Comparison of ENCODE assay signal across 8 cellular contexts in the genomic region with DNA sequence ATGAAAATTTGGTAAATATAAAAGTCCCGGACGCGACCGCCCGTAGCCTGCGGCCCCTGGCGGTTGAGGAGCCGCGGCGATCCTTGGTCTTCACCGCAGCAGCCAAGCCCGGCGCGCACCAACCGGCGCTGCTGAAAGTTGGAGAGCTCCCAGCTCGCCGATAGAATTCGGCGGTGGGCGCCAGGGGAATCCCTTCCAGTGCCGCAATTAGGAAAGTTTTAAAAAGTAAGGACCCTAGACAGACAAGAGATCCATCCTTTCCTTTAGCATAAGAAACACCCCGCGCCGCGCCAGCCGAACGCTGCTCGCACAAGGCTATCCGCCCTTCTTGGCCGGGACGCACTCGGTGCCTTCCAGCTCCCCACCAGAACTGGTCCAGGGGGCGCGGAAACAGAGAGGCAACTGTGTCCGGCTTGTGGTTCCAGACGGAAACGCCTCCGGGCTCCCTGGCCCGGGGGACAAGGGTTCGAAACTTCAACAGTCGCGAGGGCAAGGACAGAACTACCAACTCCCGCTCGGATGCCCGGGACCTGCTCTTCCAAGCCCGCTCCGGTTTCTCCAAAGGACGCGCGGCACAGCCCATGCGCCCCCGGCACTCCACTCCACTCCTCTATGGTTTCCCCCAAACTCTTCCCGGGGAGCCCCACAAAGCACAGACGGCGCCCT. TPM values are rescaled to one million over a fixed set of nuclear protein-coding genes. Genes with fewer than 3 reads are reported as not detected.
DNase-seq lines count a peak whose midpoint lies in the region; ATAC-seq and TF ChIP-seq lines count a peak whose summit lies in the region.

No MANE protein-coding gene starts in this region.

- no peak overlapping the region for H3K27ac Mint-ChIP-seq in activated B cell treated with CpG ODN at 0.5 μM for 24 hours
- H3K27ac Mint-ChIP-seq in natural killer cell, result no peak overlapping the region

- no peaks in the 10 kb centered on the region for H3K9me3 Mint-ChIP-seq in activated B cell treated with CpG ODN at 0.5 μM for 24 hours
- peaks cover 0 to 3% of the 10 kb centered on the region in 2 donors for H3K9me3 Mint-ChIP-seq in natural killer cell

- intact Hi-C loops in activated B cell treated with CpG ODN at 0.5 μM for 24 hours (cut with micrococcal nuclease), result loop anchor here (2.0 to 5.0 kb wide), 5 partner anchors 240 to 1772 kb away; a partner anchor contains a TSS
- intact Hi-C loops in natural killer cell (cut with micrococcal nuclease), result no loop called here

- peaks cover 35% of the 10 kb centered on the region for H3K27me3 Mint-ChIP-seq in activated B cell treated with CpG ODN at 0.5 μM for 24 hours
- H3K27me3 Mint-ChIP-seq in natural killer cell (ENCODE audit: low read depth in 2 of 2), result peaks cover 50 to 59% of the 10 kb centered on the region in 2 donors

- no peak for TF ChIP-seq CTCF in activated B cell treated with CpG ODN at 0.5 μM for 24 hours (IDR thresholded peaks at IDR 0.05)
- TF ChIP-seq CTCF in fibroblast of the aortic adventitia (IDR thresholded peaks at IDR 0.05; ENCODE audit: insufficient read depth, low read length), result peak; percentile 74
- no peak for TF ChIP-seq CTCF in natural killer cell (IDR thresholded peaks at IDR 0.05)

- H3K36me3 Mint-ChIP-seq in activated B cell treated with CpG ODN at 0.5 μM for 24 hours (ENCODE audit: low read depth), result no peaks in the 10 kb centered on the region
- H3K36me3 Mint-ChIP-seq in natural killer cell, result no peaks in the 10 kb centered on the region

- CTCF ChIA-PET in activated B cell treated with CpG ODN at 0.5 μM for 24 hours (lab: Charles Lee), result no interaction called here

- POLR2A ChIA-PET in activated B cell treated with CpG ODN at 0.5 μM for 24 hours (lab: Charles Lee), result no interaction called here

- no peak for ATAC-seq in activated CD4-positive, CD25-positive, alpha-beta regulatory T cell treated with anti-CD3 and anti-CD28 coated beads, Interleukin-2, amount 50 U/mL, for 24 hours
- ATAC-seq in HG03103 (IDR thresholded peaks at IDR 0.05; ENCODE audit: low read depth, unreplicated experiment) (peak; percentile 26), activated B cell treated with CpG ODN at 0.5 μM for 24 hours (ENCODE audit: low read depth) (no peak), natural killer cell (no peak), HG02884 (IDR thresholded peaks at IDR 0.05; ENCODE audit: unreplicated experiment) (no peak)

- DNase-seq in activated CD4-positive, CD25-positive, alpha-beta regulatory T cell treated with anti-CD3 and anti-CD28 coated beads, Interleukin-2, amount 50 U/mL, for 72 hours, result peak; percentile 31
- DNase-seq in activated B cell treated with CpG ODN at 0.5 μM for 24 hours, result peak; percentile 16
- DNase-seq in fibroblast of the aortic adventitia (ENCODE audit: low read depth), result peak; percentile 66
- DNase-seq in natural killer cell, result no peak
- DNase-seq in NCI-H1092 (lab: John Stamatoyannopoulos, UW), result no peak

- peak overlapping the region; percentile 76 for H3K4me3 Mint-ChIP-seq in activated B cell treated with CpG ODN at 0.5 μM for 24 hours
- H3K4me3 Mint-ChIP-seq in natural killer cell, result peak overlapping the region; percentile 69

- peak overlapping the region; percentile 74 for H3K4me3 ChIP-seq in fibroblast of the aortic adventitia (ENCODE audit: low read depth, low read length)

- H3K4me1 Mint-ChIP-seq in activated B cell treated with CpG ODN at 0.5 μM for 24 hours (peaks cover 19% of the 10 kb centered on the region), natural killer cell (peaks cover 0 to 13% of the 10 kb centered on the region in 2 donors)

RNA-seq across cellular contexts. Expression of a gene that starts 1.7 kb away (rescaled TPM):
- total RNA-seq in activated B cell treated with CpG ODN at 0.5 μM for 24 hours (0.64 and 1.00 TPM in 2 replicates), fibroblast of the aortic adventitia (ENCODE audit: low replicate concordance) (0.25 and 0.27 TPM in 2 replicates), natural killer cell (not detected)

Comparison
In these comparisons a context has a peak if more than half of its experiments do, and no peak if none do; other contexts are left out.
1. DNase-seq: peak in activated CD4-positive, CD25-positive, alpha-beta regulatory T cell treated with anti-CD3 and anti-CD28 coated beads, Interleukin-2, amount 50 U/mL, for 72 hours (single experiment), activated B cell treated with CpG ODN at 0.5 μM for 24 hours (single experiment) and fibroblast of the aortic adventitia (single experiment); none in natural killer cell (single experiment) and NCI-H1092 (single experiment).